In the genomic region with DNA sequence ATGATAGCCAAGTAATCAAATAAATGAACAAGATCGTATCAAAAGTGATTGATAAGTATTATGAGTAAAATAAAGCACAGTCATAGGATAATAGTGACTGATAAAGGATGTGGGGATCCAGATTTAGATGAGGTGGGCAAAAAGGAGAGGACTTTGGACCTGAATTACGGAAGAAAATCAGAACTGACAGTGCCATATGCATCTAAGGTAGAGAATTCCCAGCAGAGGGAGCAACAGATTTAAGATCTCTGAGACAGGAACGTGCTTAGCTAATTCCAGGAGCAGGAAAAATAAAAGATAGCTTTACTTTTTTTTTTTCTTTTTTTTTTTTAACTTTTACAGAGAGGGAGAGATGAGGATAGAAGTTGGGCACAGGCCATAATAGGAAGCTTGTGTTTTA, we compare ENCODE assay signal across 15 cellular contexts.
DNase-seq lines count a peak whose midpoint lies in the region; ATAC-seq, FAIRE-seq and TF ChIP-seq lines count a peak whose summit lies in the region.
"Had no signal": no experiment of that assay in that cellular context is flagged by ENCODE, and none has a peak within 500 bp of the region (broad histone marks: within the 10 kb centered on the region; RNA-seq: fewer than 3 reads in every experiment).

No MANE protein-coding gene starts in this region.

- DNase-seq in A549 (ENCODE audit: low read depth in 1 of 2, low spot score in 1 of 2), result peak in 1 of 2 experiments; percentile 6
- peak; percentile 36 for DNase-seq in GM23248
- DNase-seq in WERI-Rb-1, result no peak
- no peak for DNase-seq in foreskin keratinocyte
- no peak for DNase-seq in SKM-1 (lab: John Stamatoyannopoulos, UW; ENCODE audit: unreplicated experiment)
- DNase-seq in dedifferentiated amniotic fluid mesenchymal stem cell (ENCODE audit: extremely low spot score), result no peak
- no peak for DNase-seq in NCI-H2196 (lab: John Stamatoyannopoulos, UW; ENCODE audit: unreplicated experiment)
- no peak for DNase-seq in SK-N-DZ (ENCODE audit: low spot score)
- DNase-seq: NCI-H226; Right ventricle myocardium superior; stimulated activated CD4-positive, alpha-beta T cell treated with anti-CD3 and anti-CD28 coated beads, Interleukin-2, amount 100 ng/mL, for 48 hours; stimulated activated naive CD8-positive, alpha-beta T cell treated with anti-CD3 and anti-CD28 coated beads, Interleukin-15, Interleukin-2, amounts not matched to agents 100 U/mL and 50 U/mL, for 24 hours had no signal

- no peak for TF ChIP-seq EP300 in A549 (IDR thresholded peaks at IDR 0.05)

- H3K9me2 ChIP-seq in GM23248 (ENCODE audit: insufficient read depth), result no peaks in the 10 kb centered on the region

- FAIRE-seq in A549 (lab: Jason Lieb, UNC), result no peak
- FAIRE-seq: endometrium, TTC549 had no signal

- TF ChIP-seq CTCF in A549 (IDR thresholded peaks at IDR 0.05) (peak; percentile 17; the same call in 1 of the 3 replicates), WERI-Rb-1 (IDR thresholded peaks at IDR 0.05; ENCODE audit: low read depth, low read length) (0 out of 2 replicates have a peak, but pooled peaks have one; percentile 7), foreskin keratinocyte (conservative IDR thresholded peaks at IDR 0.05) (peak; percentile 55)

- in situ Hi-C loops in GM23248 (cut with MboI), result no loop called here

- H3K27ac ChIP-seq in A549, result no peak overlapping the region
- no peak overlapping the region for H3K27ac ChIP-seq in GM23248
- H3K27ac ChIP-seq in WERI-Rb-1, result no peak overlapping the region
- no peak overlapping the region for H3K27ac ChIP-seq in foreskin keratinocyte
- H3K27ac ChIP-seq: BLaER1 treated with 17β-estradiol and CSF1 and Interleukin-3, amounts not matched to agents 10 nM and 100 nM had no signal

- no peak overlapping the region for H3K9ac ChIP-seq in GM23248
- H3K9ac ChIP-seq: BLaER1 treated with 17β-estradiol and CSF1 and Interleukin-3, amounts not matched to agents 10 nM and 100 nM had no signal

- 26% methylated on average over 3 of the region's 3 CpGs for WGBS in A549 (ENCODE audit: missing lambda C conversion rate)
- 16 to 30% methylated on average over 3 of the region's 3 CpGs for WGBS in GM23248 (ENCODE audit: low coverage in 1 of 2, low lambda C conversion rate in 2 of 2, missing lambda C conversion rate in 2 of 2), 2 experiments

- no peak overlapping the region for H2AFZ ChIP-seq in GM23248

- TF ChIP-seq RAD21 in A549 (conservative IDR thresholded peaks at IDR 0.05 in 1 of 2, IDR thresholded peaks at IDR 0.05 in 1 of 2), result 0 out of 5 replicates have a peak, but pooled peaks of 1 of the 2 experiments have one; percentile 12

- H3K4me1 ChIP-seq in A549, result peaks cover 18% of the 10 kb centered on the region
- H3K4me1 ChIP-seq in GM23248 (ENCODE audit: insufficient read depth), result no peaks in the 10 kb centered on the region
- no peaks in the 10 kb centered on the region for H3K4me1 ChIP-seq in foreskin keratinocyte

- H3F3A ChIP-seq in GM23248 (ENCODE audit: insufficient read depth), result no peaks in the 10 kb centered on the region

- H3K27me3 ChIP-seq in GM23248 (replicated peaks; ENCODE audit: insufficient read depth) (no peaks in the 10 kb centered on the region), WERI-Rb-1 (ENCODE audit: insufficient read depth, low read depth, severe bottlenecking) (peaks cover 92% of the 10 kb centered on the region), foreskin keratinocyte (no peaks in the 10 kb centered on the region)
- H3K27me3 ChIP-seq: BLaER1 treated with 17β-estradiol and CSF1 and Interleukin-3, amounts not matched to agents 10 nM and 100 nM had no signal

- H3K79me2 ChIP-seq in GM23248 (ENCODE audit: insufficient read depth), result no peaks in the 10 kb centered on the region

- CTCF ChIA-PET in A549 (lab: Yijun Ruan, JAX), result interaction anchor here (0.7 to 2.0 kb wide), 9 partner anchors 8 to 945 kb away, joined by 3 to 4 read pairs (median 4); a partner anchor contains a TSS

- H3K9me3 ChIP-seq in A549 (no peaks in the 10 kb centered on the region), GM23248 (ENCODE audit: low read depth) (no peaks in the 10 kb centered on the region), WERI-Rb-1 (ENCODE audit: severe bottlenecking) (no peaks in the 10 kb centered on the region)
- H3K9me3 ChIP-seq: BLaER1 treated with 17β-estradiol and CSF1 and Interleukin-3, amounts not matched to agents 10 nM and 100 nM had no signal

- H3K4me3 ChIP-seq in A549, result no peak overlapping the region
- H3K4me3 ChIP-seq in GM23248, result no peak overlapping the region
- no peak overlapping the region for H3K4me3 ChIP-seq in WERI-Rb-1 (ENCODE audit: low read depth, low read length)
- H3K4me3 ChIP-seq: BLaER1 treated with 17β-estradiol and CSF1 and Interleukin-3, amounts not matched to agents 10 nM and 100 nM had no signal

- ATAC-seq in A549 (no peak), foreskin keratinocyte (no peak)
- ATAC-seq: stimulated activated naive CD8-positive, alpha-beta T cell treated with anti-CD3 and anti-CD28 coated beads, Interleukin-15, Interleukin-2, amounts not matched to agents 100 U/mL and 50 U/mL, for 24 hours had no signal

- no peak for TF ChIP-seq POLR2A in A549 (IDR thresholded peaks at IDR 0.05; ENCODE audit: low read length)

- H3K4me2 ChIP-seq in A549 (no peak overlapping the region), GM23248 (ENCODE audit: unreplicated experiment) (no peak overlapping the region)
- H3K4me2 ChIP-seq: BLaER1 treated with 17β-estradiol and CSF1 and Interleukin-3, amounts not matched to agents 10 nM and 100 nM had no signal

- POLR2A ChIA-PET in A549 (lab: Yijun Ruan, JAX), result no interaction called here

- H4K20me1 ChIP-seq in GM23248 (ENCODE audit: insufficient read depth), result no peaks in the 10 kb centered on the region
- H4K20me1 ChIP-seq: BLaER1 treated with 17β-estradiol and CSF1 and Interleukin-3, amounts not matched to agents 10 nM and 100 nM had no signal

- no peaks in the 10 kb centered on the region for H3K36me3 ChIP-seq in GM23248 (ENCODE audit: low read depth)
- H3K36me3 ChIP-seq in WERI-Rb-1, result no peaks in the 10 kb centered on the region
- H3K36me3 ChIP-seq: BLaER1 treated with 17β-estradiol and CSF1 and Interleukin-3, amounts not matched to agents 10 nM and 100 nM had no signal

TF ChIP-seq in A549, 52 proteins besides CTCF, POLR2A, EP300 and RAD21:
- TF ChIP-seq CBX8 (IDR thresholded peaks at IDR 0.05) (no peak), ESRRA (IDR thresholded peaks at IDR 0.05; ENCODE audit: borderline replicate concordance, low read length) (no peak), HOXA7 (CRISPR knock-in tag; IDR thresholded peaks at IDR 0.05) (no peak)
- TF ChIP-seq, protein P1, sequence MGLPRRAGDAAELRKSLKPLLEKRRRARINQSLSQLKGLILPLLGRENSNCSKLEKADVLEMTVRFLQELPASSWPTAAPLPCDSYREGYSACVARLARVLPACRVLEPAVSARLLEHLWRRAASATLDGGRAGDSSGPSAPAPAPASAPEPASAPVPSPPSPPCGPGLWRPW (IDR thresholded peaks at IDR 0.05), result no peak
